8 cellular contexts compared by ENCODE assay signal in the genomic region with DNA sequence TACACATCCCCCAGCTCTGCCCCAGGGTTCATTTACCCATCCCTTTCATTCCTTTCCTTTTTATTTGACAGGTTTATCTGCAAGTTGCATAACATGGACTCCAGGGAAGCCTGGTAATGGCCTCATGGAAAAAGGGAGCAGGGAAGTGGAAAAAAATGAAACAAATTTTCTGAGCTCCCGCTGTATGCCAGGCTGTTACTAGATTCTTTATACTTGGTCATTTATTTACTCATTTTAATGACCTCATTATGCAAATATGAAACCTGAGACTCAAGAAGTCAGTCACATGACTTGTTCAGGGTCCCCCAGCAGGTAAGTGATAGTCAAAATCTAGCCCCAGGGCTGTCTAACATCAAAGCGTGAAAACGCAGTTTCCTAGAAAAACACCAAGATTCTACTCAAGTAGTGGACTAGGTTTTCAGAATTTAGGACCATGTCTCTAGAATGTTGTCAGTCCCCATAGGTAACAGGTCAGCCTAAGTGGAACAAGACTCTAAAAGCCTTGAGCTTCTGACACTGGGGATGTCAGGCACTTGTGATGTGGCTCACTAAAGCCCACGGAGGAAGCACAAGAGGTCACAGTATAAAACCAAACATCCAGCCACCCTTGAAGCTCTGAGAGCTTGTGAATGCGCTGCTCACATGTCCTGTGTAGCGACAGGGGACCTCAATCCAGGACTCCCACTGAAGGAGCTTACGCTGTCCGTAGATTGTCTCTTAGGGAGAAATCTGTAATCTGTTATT. TPM values are rescaled to one million over a fixed set of nuclear protein-coding genes. Genes with fewer than 3 reads are reported as not detected.
A peak's percentile ranks its signal among the peaks of the same experiment; 100 is the strongest.
DNase-seq lines count a peak whose midpoint lies in the region; ATAC-seq, FAIRE-seq and TF ChIP-seq lines count a peak whose summit lies in the region.
"Not testable (repeated sequence)": the region's sequence is repeated elsewhere in the genome, so short reads cannot be mapped to it uniquely, and the experiment has no call there.

No MANE protein-coding gene starts in this region.

- not testable (repeated sequence) for H4K91ac ChIP-seq in trophoblast cell (ENCODE audit: low read depth, low read length)

- CTCF ChIA-PET in HepG2 (lab: Yijun Ruan, JAX; ENCODE audit: low intra/inter-chr PET ratio, low total read pairs) = not testable (repeated sequence)

- H3K4ac ChIP-seq in trophoblast cell (ENCODE audit: low read depth, low read length) = not testable (repeated sequence)

- H3K4me1 Mint-ChIP-seq in activated naive CD8-positive, alpha-beta T cell treated with anti-CD3 and anti-CD28 coated beads, Interleukin-2, amount 10 ng/mL, durations not matched to agents 7 days and 5 days = peaks cover 14% of the 10 kb centered on the region
- H3K4me1 Mint-ChIP-seq in type B pancreatic cell (ENCODE audit: unreplicated experiment) = not testable (repeated sequence)

- peak overlapping the region; percentile 69 for H2BK5ac ChIP-seq in trophoblast cell (ENCODE audit: low read depth, low read length, poor library complexity)

- not testable (repeated sequence) for H3K36me3 Mint-ChIP-seq in activated naive CD8-positive, alpha-beta T cell treated with anti-CD3 and anti-CD28 coated beads, Interleukin-2, amount 10 ng/mL, durations not matched to agents 7 days and 5 days; type B pancreatic cell

- H2BK120ac ChIP-seq in trophoblast cell (ENCODE audit: insufficient read depth, low read length, poor library complexity) = peak overlapping the region; percentile 24

- H4K20me1 ChIP-seq in HepG2 (ENCODE audit: insufficient read depth, low read length) = not testable (repeated sequence)

- peaks cover 0 to 33% (median 10%) of the 10 kb centered on the region in 12 donors for H3K4me1 ChIP-seq in heart left ventricle
- H3K4me1 ChIP-seq in HepG2 (ENCODE audit: insufficient read depth, low read length) = peaks cover 58% of the 10 kb centered on the region
- H3K4me1 ChIP-seq in trophoblast cell (ENCODE audit: control insufficient read depth in 1 of 2, insufficient read depth in 2 of 2, low read length in 2 of 2) = peaks cover 8 to 11% of the 10 kb centered on the region in 2 experiments

- not testable (repeated sequence) for H2AFZ ChIP-seq in HepG2 (ENCODE audit: low read length); trophoblast cell (ENCODE audit: insufficient read depth, low read length, poor library complexity)

- H3K9me3 Mint-ChIP-seq in activated naive CD8-positive, alpha-beta T cell treated with anti-CD3 and anti-CD28 coated beads, Interleukin-2, amount 10 ng/mL, durations not matched to agents 7 days and 5 days; type B pancreatic cell: not testable (repeated sequence)

- peak overlapping the region; percentile 23 for H3K4me3 Mint-ChIP-seq in activated naive CD8-positive, alpha-beta T cell treated with anti-CD3 and anti-CD28 coated beads, Interleukin-2, amount 10 ng/mL, durations not matched to agents 7 days and 5 days
- H3K4me3 Mint-ChIP-seq in type B pancreatic cell = not testable (repeated sequence)

- not testable (repeated sequence) for H3K9me3 ChIP-seq in heart left ventricle; HepG2 (ENCODE audit: low read length); trophoblast cell (ENCODE audit: insufficient read depth, low read depth, low read length)

- H3K9ac ChIP-seq in HepG2 (ENCODE audit: insufficient read depth, low read depth, low read length) = 0 out of 2 replicates have a peak overlapping the region, but pooled peaks have one; percentile 15
- H3K9ac ChIP-seq in trophoblast cell (ENCODE audit: low read length) = not testable (repeated sequence)

- not testable (repeated sequence) for TF ChIP-seq RAD21 in HepG2 (CRISPR knock-in tag; IDR thresholded peaks at IDR 0.05)

- in situ Hi-C loops in HepG2 (cut with HindIII; ENCODE audit: extremely low pct_ligation_motif_present, low pct_unique_long_range_greater_than_20kb) = not testable (repeated sequence)

- H3K79me2 ChIP-seq in HepG2 (ENCODE audit: insufficient read depth, low read length); trophoblast cell (ENCODE audit: control insufficient read depth, insufficient read depth, low read length, poor library complexity): not testable (repeated sequence)

- not testable (repeated sequence) for H3K79me1 ChIP-seq in trophoblast cell (ENCODE audit: low read length)

- TF ChIP-seq EP300 in HepG2 (IDR thresholded peaks at IDR 0.05; ENCODE audit: low read depth in 2 of 2, low read length in 2 of 2); HepG2 (CRISPR knock-in tag; IDR thresholded peaks at IDR 0.05; ENCODE audit: borderline replicate concordance): not testable (repeated sequence)

- peak overlapping the region; percentile 23 to 94 (median 82) for H3K27ac ChIP-seq in heart left ventricle
- not testable (repeated sequence) for H3K27ac ChIP-seq in HepG2 (ENCODE audit: extremely low read length, insufficient read depth, low read length); trophoblast cell (ENCODE audit: low read depth, low read length)

- POLR2A ChIA-PET in activated naive CD8-positive, alpha-beta T cell treated with anti-CD3 and anti-CD28 coated beads, Interleukin-2, amount 10 ng/mL, durations not matched to agents 7 days and 5 days (lab: Charles Lee) = interaction anchor here (0.5 to 0.6 kb wide), 2 partner anchors 15 to 68 kb away, joined by 3 to 5 read pairs; no protein-coding TSS in a partner anchor
- POLR2A ChIA-PET in HepG2 (lab: Yijun Ruan, JAX) = interaction anchor here (0.6 kb wide), 1 partner anchor 31 kb away, joined by 4 read pairs; no protein-coding TSS in a partner anchor

- H2AK5ac ChIP-seq in trophoblast cell (ENCODE audit: low read length) = peak overlapping the region; percentile 52

- ATAC-seq in activated naive CD8-positive, alpha-beta T cell treated with anti-CD3 and anti-CD28 coated beads, Interleukin-2, amount 10 ng/mL, durations not matched to agents 7 days and 5 days (ENCODE audit: low read depth) = peak; percentile 79
- ATAC-seq in heart left ventricle (peak in 3 of 4 donors; percentile 2 to 32 (median 14)), HepG2 (peak; percentile 16; the same call in 2 of the 3 replicates)

- TF ChIP-seq POLR2A in heart left ventricle (IDR thresholded peaks at IDR 0.05); HepG2 (IDR thresholded peaks at IDR 0.05; ENCODE audit: insufficient read depth in 1 of 2, low read depth in 2 of 2, low read length in 2 of 2): not testable (repeated sequence)

- peak overlapping the region; percentile 70 for H4K8ac ChIP-seq in trophoblast cell (ENCODE audit: low read depth, low read length)

- peak overlapping the region; percentile 67 for H3K14ac ChIP-seq in trophoblast cell (ENCODE audit: low read length)

- H4K12ac ChIP-seq in trophoblast cell (ENCODE audit: low read depth, low read length) = not testable (repeated sequence)

- H3K4me2 ChIP-seq in HepG2 (ENCODE audit: low read depth, low read length) = peak overlapping the region; percentile 49
- H3K4me2 ChIP-seq in trophoblast cell (ENCODE audit: low read length) = not testable (repeated sequence)

- not testable (repeated sequence) for FAIRE-seq in HepG2 (lab: Jason Lieb, UNC)

- peak overlapping the region; percentile 68 for H3K18ac ChIP-seq in trophoblast cell (ENCODE audit: low read length)

- H3K27me3 ChIP-seq in heart left ventricle; HepG2 (ENCODE audit: control insufficient read depth in 1 of 2, insufficient read depth in 2 of 2, low read length in 2 of 2); trophoblast cell (ENCODE audit: insufficient read depth, low read length): not testable (repeated sequence)

- DNase-seq in DMS53 (lab: John Stamatoyannopoulos, UW) (peak; percentile 33), NCI-H1048 (lab: John Stamatoyannopoulos, UW) (peak; percentile 26), NCI-H526 treated with DMSO at 0.1 percent for 48 hours (lab: John Stamatoyannopoulos, UW) (peak; percentile 78), HepG2 (ENCODE audit: low spot score) (peak; percentile 50), trophoblast cell (peak in 1 of 2 donors; percentile 65)
- DNase-seq in activated naive CD8-positive, alpha-beta T cell treated with anti-CD3 and anti-CD28 coated beads, Interleukin-2, amount 10 ng/mL, durations not matched to agents 7 days and 5 days; heart left ventricle; type B pancreatic cell (ENCODE audit: extremely low spot score, unreplicated experiment): not testable (repeated sequence)

- not testable (repeated sequence) for BruUV-seq in HepG2 (replicated peaks; lab: Mats Ljungman, UMichigan)

- H3K36me3 ChIP-seq in heart left ventricle; HepG2 (replicated peaks in 1 of 2; ENCODE audit: control insufficient read depth in 1 of 2, insufficient read depth in 2 of 2, low read length in 2 of 2); trophoblast cell (ENCODE audit: control insufficient read depth in 1 of 2, insufficient read depth in 2 of 2, low read length in 2 of 2): not testable (repeated sequence)

- not testable (repeated sequence) for H3K4me3 ChIP-seq in heart left ventricle; HepG2 (replicated peaks in 1 of 3; ENCODE audit: insufficient read depth in 1 of 3, low read depth in 2 of 3, low read length in 3 of 3); trophoblast cell (ENCODE audit: low read depth, low read length)

- not testable (repeated sequence) for H3K27ac Mint-ChIP-seq in activated naive CD8-positive, alpha-beta T cell treated with anti-CD3 and anti-CD28 coated beads, Interleukin-2, amount 10 ng/mL, durations not matched to agents 7 days and 5 days
- peak overlapping the region; percentile 48 for H3K27ac Mint-ChIP-seq in type B pancreatic cell

- intact Hi-C loops in heart left ventricle (cut with DNase I); HepG2 (cut with micrococcal nuclease; ENCODE audit: unreplicated experiment): not testable (repeated sequence)

- 69 to 81% (median 69%) methylated on average over 8 of the region's 8 CpGs for WGBS in heart left ventricle, 4 donors
- WGBS in HepG2 (ENCODE audit: low lambda C conversion rate) = 29% methylated on average over 7 of the region's 8 CpGs
- WGBS in trophoblast cell (ENCODE audit: extremely low coverage, insufficient coverage, insufficient read length) = no CpG with 5 or more reads among the region's 8 CpGs

- not testable (repeated sequence) for H3K23ac ChIP-seq in trophoblast cell (ENCODE audit: low read length)

- peak overlapping the region; percentile 84 for H2BK12ac ChIP-seq in trophoblast cell (ENCODE audit: low read length)

- peaks cover 16% of the 10 kb centered on the region for H3K27me3 Mint-ChIP-seq in activated naive CD8-positive, alpha-beta T cell treated with anti-CD3 and anti-CD28 coated beads, Interleukin-2, amount 10 ng/mL, durations not matched to agents 7 days and 5 days
- H3K27me3 Mint-ChIP-seq in type B pancreatic cell = not testable (repeated sequence)

- TF ChIP-seq CTCF in heart left ventricle (IDR thresholded peaks at IDR 0.05); HepG2 (CRISPR knock-in tag; IDR thresholded peaks at IDR 0.05); type B pancreatic cell (conservative IDR thresholded peaks at IDR 0.05): not testable (repeated sequence)

RNA-seq across cellular contexts. Expression of a gene that starts 32.6 kb away (rescaled TPM):
- 100 to 1,000 TPM; 198 to 220 TPM for total RNA-seq in activated naive CD8-positive, alpha-beta T cell treated with anti-CD3 and anti-CD28 coated beads, Interleukin-2, amount 10 ng/mL, durations not matched to agents 7 days and 5 days
- 100 to 1,000 TPM; 259 to 598 (median 357) TPM for total RNA-seq in heart left ventricle
- 100 to 1,000 TPM; 124 to 169 TPM for polyA plus RNA-seq in heart left ventricle
- 27.1 and 30.8 TPM in 2 replicates for total RNA-seq in HepG2 (2016; rRNA removed; fragmentation: Illumina TruSeq; extraction: Trizol)
- total RNA-seq in HepG2 (2016; cell fraction: cytosol; rRNA removed; fragmentation: Illumina TruSeq; extraction: Trizol; ENCODE audit: low read depth) = 7.8 TPM in 2 replicates
- total RNA-seq in HepG2 (2016; cell fraction: insoluble cytoplasmic fraction; rRNA removed; fragmentation: Illumina TruSeq; extraction: Trizol) = 23.2 and 26.6 TPM in 2 replicates
- 5.6 and 6.2 TPM in 2 replicates for total RNA-seq in HepG2 (2016; cell fraction: membrane; rRNA removed; fragmentation: Illumina TruSeq; extraction: Trizol)
- total RNA-seq in HepG2 (2016; cell fraction: nucleus; rRNA removed; fragmentation: Illumina TruSeq; extraction: Trizol) = 42.6 and 50.0 TPM in 2 replicates
- polyA plus RNA-seq in HepG2 (2011; rRNA removed) = 6.7 and 8.9 TPM in 2 replicates
- polyA plus RNA-seq in HepG2 (2011; cell fraction: cytosol; rRNA removed) = 3.2 and 4.7 TPM in 2 replicates
- 21.9 and 22.5 TPM in 2 replicates for polyA plus RNA-seq in HepG2 (2011; cell fraction: nucleus; rRNA removed)
- 9.2 and 10.1 TPM in 2 replicates for polyA plus RNA-seq in HepG2 (2012)
- polyA plus RNA-seq in HepG2 (2016; cell fraction: cytosol; fragmentation: Illumina TruSeq; extraction: Trizol; ENCODE audit: low read depth) = 0.60 and 0.94 TPM in 2 replicates
- 9.5 and 10.5 TPM in 2 replicates for polyA plus RNA-seq in HepG2 (2016; cell fraction: insoluble cytoplasmic fraction; fragmentation: Illumina TruSeq; extraction: Trizol; ENCODE audit: low read depth)
- polyA plus RNA-seq in HepG2 (2016; cell fraction: membrane; fragmentation: Illumina TruSeq; extraction: Trizol; ENCODE audit: low read depth) = 1.3 and 1.5 TPM in 2 replicates
- polyA plus RNA-seq in HepG2 (2016; cell fraction: nucleus; fragmentation: Illumina TruSeq; extraction: Trizol; ENCODE audit: insufficient read depth, low read depth) = 18.4 and 20.2 TPM in 2 replicates
- 33.6 and 122 TPM in 2 replicates for polyA minus RNA-seq in HepG2 (2011; rRNA and poly(A)+ RNA removed; ENCODE audit: low replicate concordance)
- polyA minus RNA-seq in HepG2 (2011; cell fraction: cytosol; rRNA and poly(A)+ RNA removed) = 15.6 and 26.8 TPM in 2 replicates
- polyA minus RNA-seq in HepG2 (2011; cell fraction: nucleus; rRNA and poly(A)+ RNA removed) = 96.2 and 112 TPM in 2 replicates
- 24.8 and 27.3 TPM in 2 replicates for polyA plus RNA-seq in trophoblast cell (2013)
- total RNA-seq in type B pancreatic cell (ENCODE audit: low replicate concordance) = 60.5 and 75.7 TPM in 2 replicates

Comparison
In these comparisons a context has a peak if more than half of its experiments do, and no peak if none do; other contexts are left out.
1. ATAC-seq: peak in every context shown above with its lines; median percentile 79 in activated naive CD8-positive, alpha-beta T cell treated with anti-CD3 and anti-CD28 coated beads, Interleukin-2, amount 10 ng/mL, durations not matched to agents 7 days and 5 days; 16 in HepG2; 14 in heart left ventricle.